In the genomic region with DNA sequence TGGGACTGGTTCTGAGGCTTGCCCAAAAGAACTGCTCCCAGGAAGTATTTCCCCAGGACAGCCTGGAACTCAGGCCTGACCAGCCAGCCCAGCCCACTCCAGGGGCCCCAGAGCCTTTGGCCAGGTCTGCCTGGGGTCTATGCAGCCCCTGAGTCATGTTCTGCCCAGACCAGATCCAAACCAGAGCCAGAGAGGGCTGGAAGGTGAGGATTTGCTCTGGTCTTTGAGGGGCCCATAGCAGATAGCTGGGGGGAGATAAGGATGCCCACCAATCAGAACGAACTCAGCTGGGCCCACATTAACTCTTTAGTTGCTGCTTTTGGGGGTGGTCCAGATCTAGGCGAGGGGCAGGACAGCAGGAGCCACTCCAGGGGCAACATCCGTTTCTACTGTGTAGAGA, we compare ENCODE assay signal across 1 cellular context.
TF ChIP-seq lines count a peak whose summit lies in the region.

No MANE protein-coding gene starts in this region.

TF ChIP-seq in SK-N-SH treated with all-trans-retinoic acid at 6 μM for 48 hours, 23 proteins besides CTCF, POLR2A, EP300 and RAD21 (continued from another document):
- TF ChIP-seq, protein P1, sequence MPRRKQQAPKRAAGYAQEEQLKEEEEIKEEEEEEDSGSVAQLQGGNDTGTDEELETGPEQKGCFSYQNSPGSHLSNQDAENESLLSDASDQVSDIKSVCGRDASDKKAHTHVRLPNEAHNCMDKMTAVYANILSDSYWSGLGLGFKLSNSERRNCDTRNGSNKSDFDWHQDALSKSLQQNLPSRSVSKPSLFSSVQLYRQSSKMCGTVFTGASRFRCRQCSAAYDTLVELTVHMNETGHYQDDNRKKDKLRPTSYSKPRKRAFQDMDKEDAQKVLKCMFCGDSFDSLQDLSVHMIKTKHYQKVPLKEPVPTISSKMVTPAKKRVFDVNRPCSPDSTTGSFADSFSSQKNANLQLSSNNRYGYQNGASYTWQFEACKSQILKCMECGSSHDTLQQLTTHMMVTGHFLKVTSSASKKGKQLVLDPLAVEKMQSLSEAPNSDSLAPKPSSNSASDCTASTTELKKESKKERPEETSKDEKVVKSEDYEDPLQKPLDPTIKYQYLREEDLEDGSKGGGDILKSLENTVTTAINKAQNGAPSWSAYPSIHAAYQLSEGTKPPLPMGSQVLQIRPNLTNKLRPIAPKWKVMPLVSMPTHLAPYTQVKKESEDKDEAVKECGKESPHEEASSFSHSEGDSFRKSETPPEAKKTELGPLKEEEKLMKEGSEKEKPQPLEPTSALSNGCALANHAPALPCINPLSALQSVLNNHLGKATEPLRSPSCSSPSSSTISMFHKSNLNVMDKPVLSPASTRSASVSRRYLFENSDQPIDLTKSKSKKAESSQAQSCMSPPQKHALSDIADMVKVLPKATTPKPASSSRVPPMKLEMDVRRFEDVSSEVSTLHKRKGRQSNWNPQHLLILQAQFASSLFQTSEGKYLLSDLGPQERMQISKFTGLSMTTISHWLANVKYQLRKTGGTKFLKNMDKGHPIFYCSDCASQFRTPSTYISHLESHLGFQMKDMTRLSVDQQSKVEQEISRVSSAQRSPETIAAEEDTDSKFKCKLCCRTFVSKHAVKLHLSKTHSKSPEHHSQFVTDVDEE (CRISPR knock-in tag; IDR thresholded peaks at IDR 0.05): no peak
- TF ChIP-seq CSDC2 (CRISPR knock-in tag; IDR thresholded peaks at IDR 0.05) (no peak), ZC3H10 (CRISPR knock-in tag; IDR thresholded peaks at IDR 0.05) (no peak), GLIS3 (CRISPR knock-in tag; IDR thresholded peaks at IDR 0.05) (no peak)
